ENCODE assay signal across 26 cellular contexts in genomic region chr2:237884681-237885080, GRCh38. TPM values are rescaled to one million over a fixed set of nuclear protein-coding genes. Genes with fewer than 3 reads are reported as not detected.
A peak's percentile ranks its signal among the peaks of the same experiment; 100 is the strongest.
DNase-seq lines count a peak whose midpoint lies in the region; ATAC-seq and TF ChIP-seq lines count a peak whose summit lies in the region.
"Had no signal": no experiment of that assay in that cellular context is flagged by ENCODE, and none has a peak within 500 bp of the region (broad histone marks: within the 10 kb centered on the region; RNA-seq: fewer than 3 reads in every experiment).

No MANE protein-coding gene starts in this region.

- TF ChIP-seq CTCF in heart right ventricle (IDR thresholded peaks at IDR 0.05) (no peak), esophagus muscularis mucosa (IDR thresholded peaks at IDR 0.05) (no peak), transverse colon (IDR thresholded peaks at IDR 0.05) (no peak), WERI-Rb-1 (IDR thresholded peaks at IDR 0.05; ENCODE audit: low read depth, low read length) (no peak)

- H3K27ac ChIP-seq in heart right ventricle (peak overlapping the region in 9 of 10 donors; percentile 80 to 97 (median 89)), right cardiac atrium (ENCODE audit: low read length) (no peak overlapping the region), esophagus muscularis mucosa (replicated peaks in 1 of 4) (peak overlapping the region; percentile 91 to 97 (median 95)), transverse colon (peak overlapping the region; percentile 67 to 95 (median 80)), WERI-Rb-1 (no peak overlapping the region)

- H3K27me3 ChIP-seq in heart right ventricle, result no peaks in the 10 kb centered on the region
- H3K27me3 ChIP-seq in right cardiac atrium (ENCODE audit: control insufficient read depth, insufficient read depth), result no peaks in the 10 kb centered on the region
- H3K27me3 ChIP-seq in esophagus muscularis mucosa, result no peaks in the 10 kb centered on the region
- no peaks in the 10 kb centered on the region for H3K27me3 ChIP-seq in transverse colon
- no peaks in the 10 kb centered on the region for H3K27me3 ChIP-seq in WERI-Rb-1 (ENCODE audit: insufficient read depth, low read depth, severe bottlenecking)
- H3K27me3 ChIP-seq: upper lobe of right lung had no signal

- H3K4me3 ChIP-seq in heart right ventricle, result no peak overlapping the region
- no peak overlapping the region for H3K4me3 ChIP-seq in right cardiac atrium (ENCODE audit: low read length)
- H3K4me3 ChIP-seq in esophagus muscularis mucosa, result no peak overlapping the region
- no peak overlapping the region for H3K4me3 ChIP-seq in transverse colon
- H3K4me3 ChIP-seq in WERI-Rb-1 (ENCODE audit: low read depth, low read length), result no peak overlapping the region
- H3K4me3 ChIP-seq: upper lobe of right lung had no signal

- intact Hi-C loops in heart right ventricle (cut with DNase I) (no loop called here), right cardiac atrium (cut with DNase I) (no loop called here), esophagus muscularis mucosa (cut with DNase I) (no loop called here), posterior vena cava (cut with DNase I) (no loop called here), transverse colon (cut with DNase I; ENCODE audit: low total_unique reads) (no loop called here)

- in situ Hi-C loops in transverse colon (cut with MboI; ENCODE audit: low pct_ligation_motif_present in 1 of 4, low pct_unique_long_range_greater_than_20kb in 1 of 4, low sequenced_read_pairs in 3 of 4), result no loop called here

- no peak for DNase-seq in heart right ventricle
- DNase-seq in right cardiac atrium, result no peak
- no peak for DNase-seq in esophagus muscularis mucosa (ENCODE audit: extremely low spot score)
- peak; percentile 78 for DNase-seq in posterior vena cava (ENCODE audit: low spot score)
- no peak for DNase-seq in transverse colon
- no peak for DNase-seq in GM19238 (ENCODE audit: insufficient read length, low spot score)
- no peak for DNase-seq in kidney glomerular epithelial cell (lab: John Stamatoyannopoulos, UW)
- DNase-seq in WERI-Rb-1, result no peak
- DNase-seq: activated CD4-positive, alpha-beta T cell treated with anti-CD3 and anti-CD28 coated beads, Interleukin-2, amount 50 U/mL, for 48 hours; activated CD4-positive, CD25-positive, alpha-beta regulatory T cell; activated CD8-positive, alpha-beta memory T cell treated with anti-CD3 and anti-CD28 coated beads, Interleukin-2, amount 50 U/mL, for 4 hours; effector memory CD8-positive, alpha-beta T cell; HFFc6; IMR-90; mesendoderm; naive B cell; NCI-H1092 treated with DMSO at 0.1 percent for 48 hours; NCI-H187 treated with DMSO at 0.1 percent for 48 hours; NCI-H345; NCI-H748 treated with DMSO at 0.1 percent for 48 hours; occipital lobe; stimulated activated naive CD8-positive, alpha-beta T cell treated with anti-CD3 and anti-CD28 coated beads, Interleukin-15, amount 100 ng/mL, for 72 hours; SW 1271; upper lobe of right lung had no signal

- TF ChIP-seq EP300 in esophagus muscularis mucosa (IDR thresholded peaks at IDR 0.05), result no peak
- TF ChIP-seq EP300 in transverse colon (IDR thresholded peaks at IDR 0.05; ENCODE audit: low read depth), result no peak

- WGBS in heart right ventricle, 2 donors, result 74 to 79% methylated on average over 13 of the region's 13 CpGs
- WGBS in right cardiac atrium, result 78% methylated on average over 13 of the region's 13 CpGs
- WGBS in esophagus muscularis mucosa, result 86% methylated on average over 7 of the region's 13 CpGs
- WGBS in transverse colon (ENCODE audit: low coverage in 1 of 2), 2 donors, result 85 to 100% methylated on average over 1 to 13 of the region's 13 CpGs

- TF ChIP-seq POLR2A in esophagus muscularis mucosa (IDR thresholded peaks at IDR 0.05; ENCODE audit: low read depth) (no peak), transverse colon (IDR thresholded peaks at IDR 0.05) (no peak)

- ATAC-seq in heart right ventricle, result no peak
- no peak for ATAC-seq in right cardiac atrium
- ATAC-seq: activated naive CD4-positive, alpha-beta T cell treated with anti-CD3 and anti-CD28 coated beads, Interleukin-2, amount 50 U/mL, for 72 hours; effector memory CD8-positive, alpha-beta T cell; stimulated activated naive CD8-positive, alpha-beta T cell treated with anti-CD3 and anti-CD28 coated beads, Interleukin-15, amount 100 ng/mL, for 72 hours had no signal

- H3K36me3 ChIP-seq in heart right ventricle (peaks cover 0 to 12% (median 0%) of the 10 kb centered on the region in 9 donors), esophagus muscularis mucosa (peaks cover 0 to 7% (median 5%) of the 10 kb centered on the region in 4 donors), transverse colon (no peaks in the 10 kb centered on the region), WERI-Rb-1 (no peaks in the 10 kb centered on the region)
- H3K36me3 ChIP-seq: upper lobe of right lung had no signal

- H3K4me1 ChIP-seq in heart right ventricle, result peaks cover 10 to 49% (median 33%) of the 10 kb centered on the region in 9 donors
- H3K4me1 ChIP-seq in right cardiac atrium (ENCODE audit: control insufficient read depth, insufficient read depth, low read length), result no peaks in the 10 kb centered on the region
- peaks cover 36 to 82% (median 67%) of the 10 kb centered on the region in 4 donors for H3K4me1 ChIP-seq in esophagus muscularis mucosa
- H3K4me1 ChIP-seq in transverse colon, result peaks cover 9 to 34% (median 17%) of the 10 kb centered on the region in 4 donors

- peaks cover 0 to 3% (median 0%) of the 10 kb centered on the region in 11 donors for H3K9me3 ChIP-seq in heart right ventricle
- no peaks in the 10 kb centered on the region for H3K9me3 ChIP-seq in right cardiac atrium (ENCODE audit: control insufficient read depth, low read length)
- no peaks in the 10 kb centered on the region for H3K9me3 ChIP-seq in esophagus muscularis mucosa
- no peaks in the 10 kb centered on the region for H3K9me3 ChIP-seq in transverse colon
- H3K9me3 ChIP-seq in WERI-Rb-1 (ENCODE audit: severe bottlenecking), result no peaks in the 10 kb centered on the region
- H3K9me3 ChIP-seq: upper lobe of right lung had no signal

RNA-seq across cellular contexts. Expression of gene RAMP1, which starts 25.3 kb away (rescaled TPM):
- total RNA-seq in heart right ventricle, result 100 to 1,000 TPM in 8 of 10 donors, 10 to 100 TPM in 2; 52.7 to 428 (median 162) TPM
- 1,000 to 10,000 TPM in 1 of 2 donors, 100 to 1,000 TPM in 1; 288 to 1,549 TPM for polyA plus RNA-seq in heart right ventricle
- 100 to 1,000 TPM; 122 to 276 (median 160) TPM for total RNA-seq in right cardiac atrium
- 164 TPM for polyA plus RNA-seq in right cardiac atrium
- total RNA-seq in esophagus muscularis mucosa, result 100 to 1,000 TPM; 172 to 287 (median 231) TPM
- 100 to 1,000 TPM; 114 to 116 TPM for total RNA-seq in posterior vena cava
- total RNA-seq in transverse colon, result 100 to 1,000 TPM in 2 of 4 donors, 10 to 100 TPM in 2; 47.5 to 158 (median 95.7) TPM
- total RNA-seq: CD4-positive, alpha-beta T cell had no signal

Comparison
In these comparisons a context has a peak if more than half of its experiments do, and no peak if none do; other contexts are left out.
1. H3K27ac ChIP-seq: peak in heart right ventricle (9 of 10), esophagus muscularis mucosa (4 of 4) and transverse colon (4 of 4); none in right cardiac atrium (single experiment) and WERI-Rb-1 (single experiment).